ENCODE assay signal across 12 cellular contexts in the genomic region with DNA sequence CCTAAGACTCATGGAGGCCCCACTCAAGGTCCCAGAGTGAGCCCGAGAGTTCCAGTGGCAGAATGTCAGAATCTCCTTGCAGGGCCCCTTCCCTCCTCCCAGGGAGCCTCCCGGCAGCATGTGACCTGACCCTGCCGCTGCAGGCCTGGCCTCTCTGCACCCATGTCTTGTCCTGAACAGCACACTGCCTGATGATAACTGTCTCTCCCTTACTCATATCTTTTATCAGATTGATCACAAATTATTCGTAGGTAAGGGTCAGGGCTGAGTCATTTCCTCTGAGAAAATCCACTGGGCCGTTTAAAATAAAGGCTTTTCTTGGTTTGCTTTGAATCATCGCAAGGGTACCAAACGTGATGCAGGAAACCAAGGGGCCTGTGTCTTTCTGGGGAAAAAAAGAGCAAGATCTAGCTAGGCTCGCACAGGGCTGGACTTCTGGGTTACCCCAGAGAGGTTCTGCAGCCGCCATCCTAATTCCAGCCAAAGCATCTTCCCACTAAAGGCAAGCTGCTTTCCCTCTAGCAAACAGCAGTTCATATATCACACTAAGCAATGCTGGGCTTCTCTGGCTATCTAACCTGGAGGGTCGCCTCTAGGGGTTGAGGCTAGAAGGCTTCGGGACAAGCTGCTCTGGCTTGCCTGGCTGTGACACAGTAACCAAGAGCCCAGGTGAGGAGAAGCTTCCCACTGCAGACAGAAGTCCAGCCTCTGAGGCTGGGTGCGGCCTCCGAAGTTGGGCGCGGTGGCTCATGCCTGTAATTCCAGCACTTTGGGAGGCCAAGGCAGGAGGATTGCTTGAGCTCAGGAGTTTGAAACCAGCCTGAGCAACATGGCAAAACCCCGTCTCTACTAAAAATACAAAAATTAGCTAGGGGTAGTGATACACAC.
DNase-seq lines count a peak whose midpoint lies in the region; ATAC-seq, FAIRE-seq and TF ChIP-seq lines count a peak whose summit lies in the region.
"Had no signal": no experiment of that assay in that cellular context is flagged by ENCODE, and none has a peak within 500 bp of the region (broad histone marks: within the 10 kb centered on the region; RNA-seq: fewer than 3 reads in every experiment).

No MANE protein-coding gene starts in this region.

- intact Hi-C loops in adrenal gland (cut with DNase I) = no loop called here

- no peak for DNase-seq in activated CD4-positive, CD25-positive, alpha-beta regulatory T cell (lab: John Stamatoyannopoulos, UW)
- peak in 5 of 7 donors; percentile 44 to 65 (median 63) for DNase-seq in adrenal gland
- peak; percentile 31 for DNase-seq in renal cortical epithelial cell (ENCODE audit: low read depth)
- DNase-seq in D721Med (ENCODE audit: insufficient read length, low spot score) = no peak
- no peak for DNase-seq in SW480 (ENCODE audit: low spot score)
- DNase-seq in retina = no peak
- DNase-seq: activated gamma-delta T cell treated with Interleukin-2 at 50 U/mL for 16 hours, NCI-H1436 treated with DMSO at 0.1 percent for 48 hours had no signal

- H3K36me3 ChIP-seq in adrenal gland (replicated peaks in 1 of 2) = peaks cover 0 to 6% of the 10 kb centered on the region in 2 donors

- H3K9me3 ChIP-seq in adrenal gland (replicated peaks in 1 of 3) = no peaks in the 10 kb centered on the region
- H3K9me3 ChIP-seq: SJSA1 had no signal

- no peaks in the 10 kb centered on the region for H3K27me3 ChIP-seq in adrenal gland
- H3K27me3 ChIP-seq: SJSA1 had no signal

- 57 to 63% (median 58%) methylated on average over 9 to 16 of the region's 16 CpGs for WGBS in adrenal gland, 4 donors

- ATAC-seq in activated CD4-positive, CD25-positive, alpha-beta regulatory T cell treated with anti-CD3 and anti-CD28 coated beads, Interleukin-2, amount 50 U/mL, for 24 hours = peak; percentile 78 to 81
- ATAC-seq in HG03378 (IDR thresholded peaks at IDR 0.05; ENCODE audit: unreplicated experiment) = peak; percentile 48

- FAIRE-seq in D721Med (lab: Jason Lieb, UNC) = no peak
- FAIRE-seq: A204.1 had no signal

- peak overlapping the region in 3 of 5 donors; percentile 22 to 56 (median 53) for H3K27ac ChIP-seq in adrenal gland
- H3K27ac ChIP-seq: SJSA1 had no signal

- TF ChIP-seq CTCF in adrenal gland (IDR thresholded peaks at IDR 0.05) (no peak), D721Med (IDR thresholded peaks at IDR 0.05; ENCODE audit: insufficient read depth, missing control alignments) (no peak)

- peaks cover 0 to 22% of the 10 kb centered on the region in 2 donors for H3K4me1 ChIP-seq in adrenal gland (replicated peaks in 1 of 2)

- H3K4me3 ChIP-seq in adrenal gland = no peak overlapping the region
- H3K4me3 ChIP-seq: SJSA1 had no signal

- no peak for TF ChIP-seq POLR2A in adrenal gland (IDR thresholded peaks at IDR 0.05)

Comparison
In these comparisons a context has a peak if more than half of its experiments do, and no peak if none do; other contexts are left out.
1. DNase-seq: peak in adrenal gland (5 of 7) and renal cortical epithelial cell (single experiment); none in activated CD4-positive, CD25-positive, alpha-beta regulatory T cell (0 of 4), D721Med (single experiment), SW480 (single experiment) and retina (single experiment).